Comparison of ENCODE assay signal across 7 cellular contexts in genomic region chr17:50534222-50534978, GRCh38. TPM values are rescaled to one million over a fixed set of nuclear protein-coding genes. Genes with fewer than 3 reads are reported as not detected.
DNase-seq lines count a peak whose midpoint lies in the region; ATAC-seq lines count a peak whose summit lies in the region.
"Had no signal": no experiment of that assay in that cellular context is flagged by ENCODE, and none has a peak within 500 bp of the region (broad histone marks: within the 10 kb centered on the region; RNA-seq: fewer than 3 reads in every experiment).

No MANE protein-coding gene starts in this region.

- no peaks in the 10 kb centered on the region for H3K36me3 Mint-ChIP-seq in stimulated activated effector memory CD8-positive, alpha-beta T cell treated with anti-CD3 and anti-CD28 coated beads, Interleukin-12 subunit alpha, Interleukin-12 subunit beta, amount 100 ng/mL, for 72 hours

- H3K4me1 Mint-ChIP-seq in stimulated activated effector memory CD8-positive, alpha-beta T cell treated with anti-CD3 and anti-CD28 coated beads, Interleukin-12 subunit alpha, Interleukin-12 subunit beta, amount 100 ng/mL, for 72 hours: peaks cover 32% of the 10 kb centered on the region

- ATAC-seq in activated CD4-positive, CD25-positive, alpha-beta regulatory T cell treated with anti-CD3 and anti-CD28 coated beads, Interleukin-2, amount 50 U/mL, for 24 hours: peak; percentile 45 to 56
- ATAC-seq in esophagus mucosa: peak; percentile 90
- ATAC-seq in stimulated activated effector memory CD8-positive, alpha-beta T cell treated with anti-CD3 and anti-CD28 coated beads, Interleukin-12 subunit alpha, Interleukin-12 subunit beta, amount 100 ng/mL, for 72 hours: peak; percentile 66
- no peak for ATAC-seq in GM21786 (IDR thresholded peaks at IDR 0.05; ENCODE audit: unreplicated experiment)

- no peak for DNase-seq in activated CD4-positive, CD25-positive, alpha-beta regulatory T cell (lab: John Stamatoyannopoulos, UW)
- DNase-seq in stimulated activated effector memory CD8-positive, alpha-beta T cell treated with anti-CD3 and anti-CD28 coated beads, Interleukin-12 subunit alpha, Interleukin-12 subunit beta, amount 100 ng/mL, for 72 hours (ENCODE audit: low spot score in 2 of 2): no peak
- no peak for DNase-seq in dedifferentiated amniotic fluid mesenchymal stem cell (ENCODE audit: extremely low spot score)

- peak overlapping the region; percentile 20 for H3K27ac Mint-ChIP-seq in stimulated activated effector memory CD8-positive, alpha-beta T cell treated with anti-CD3 and anti-CD28 coated beads, Interleukin-12 subunit alpha, Interleukin-12 subunit beta, amount 100 ng/mL, for 72 hours

- no peak overlapping the region for H3K4me3 Mint-ChIP-seq in stimulated activated effector memory CD8-positive, alpha-beta T cell treated with anti-CD3 and anti-CD28 coated beads, Interleukin-12 subunit alpha, Interleukin-12 subunit beta, amount 100 ng/mL, for 72 hours

- no peaks in the 10 kb centered on the region for H3K9me3 Mint-ChIP-seq in stimulated activated effector memory CD8-positive, alpha-beta T cell treated with anti-CD3 and anti-CD28 coated beads, Interleukin-12 subunit alpha, Interleukin-12 subunit beta, amount 100 ng/mL, for 72 hours

RNA-seq across cellular contexts. Expression of gene EPN3, which starts 1.9 kb away (rescaled TPM):
- 38.5 TPM for total RNA-seq in esophagus mucosa
- total RNA-seq: Daoy had no signal

RNA-seq across cellular contexts. Expression of gene SPATA20, which starts 12.6 kb away (rescaled TPM):
- total RNA-seq in esophagus mucosa: 16.8 TPM

RNA-seq across cellular contexts. Expression of gene CACNA1G, which starts 26.1 kb away (rescaled TPM):
- total RNA-seq in esophagus mucosa: 0.08 TPM

RNA-seq across cellular contexts. Expression of gene MYCBPAP, which starts 26.2 kb away (rescaled TPM):
- 0.40 TPM for total RNA-seq in esophagus mucosa

RNA-seq across cellular contexts. Expression of gene RSAD1, which starts 55.7 kb away (rescaled TPM):
- 10.8 TPM for total RNA-seq in esophagus mucosa
